32 cellular contexts compared by ENCODE assay signal in genomic region chr6:144234935-144235334, GRCh38.
"Had no signal": no experiment of that assay in that cellular context is flagged by ENCODE, and none has a peak within 500 bp of the region (broad histone marks: within the 10 kb centered on the region; RNA-seq: fewer than 3 reads in every experiment).

No MANE protein-coding gene starts in this region.

- H3K4me3 ChIP-seq: adrenal gland, body of pancreas, esophagus muscularis mucosa, gastrocnemius medialis, heart right ventricle had no signal

- H3K9me3 Mint-ChIP-seq: activated CD4-positive, alpha-beta T cell treated with anti-CD3 and anti-CD28 coated beads, Interleukin-2, amount 10 ng/mL, durations not matched to agents 7 days and 5 days; activated naive CD4-positive, alpha-beta T cell treated with anti-CD3 and anti-CD28 coated beads for 36 hours; activated naive CD4-positive, alpha-beta T cell treated with anti-CD3 and anti-CD28 coated beads, Interleukin-2, amount 50 U/mL, for 24 hours; activated naive CD8-positive, alpha-beta T cell treated with anti-CD3 and anti-CD28 coated beads for 36 hours; activated naive CD8-positive, alpha-beta T cell treated with anti-CD3 and anti-CD28 coated beads, Interleukin-2, amount 50 U/mL, for 24 hours; activated T-cell treated with anti-CD3 and anti-CD28 coated beads, Interleukin-2, amount 50 U/mL, for 4 hours; activated T-helper 1 cell treated with anti-CD3 and anti-CD28 coated beads, Interleukin-12 subunit alpha, Interleukin-12 subunit beta, Interleukin-2, Interleukin-4 antibody, amounts not matched to agents 30 ng/mL and 10 ng/mL and 1 ng/mL, durations not matched to agents 14 hours and 24 hours and 36 hours; activated T-helper 2 cell treated with anti-CD3 and anti-CD28 coated beads, Interferon-gamma antibody, Interleukin-2, Interleukin-4, amounts not matched to agents 10 μg/mL and 5 μg/mL and 100 μg/mL, durations not matched to agents 14 hours and 24 hours and 36 hours; effector memory CD8-positive, alpha-beta T cell; T-helper 1 cell treated with Interleukin-12 subunit alpha and Interleukin-12 subunit beta and Interleukin-4 antibody, amounts not matched to agents 30 μg/mL and 1 μg/mL, for 36 hours had no signal

- H3K27ac ChIP-seq: adrenal gland, body of pancreas, esophagus muscularis mucosa, foreskin keratinocyte, gastrocnemius medialis, heart right ventricle had no signal

- H3K27ac Mint-ChIP-seq: activated CD4-positive, alpha-beta T cell treated with anti-CD3 and anti-CD28 coated beads, Interleukin-2, amount 10 ng/mL, durations not matched to agents 7 days and 5 days; activated CD8-positive, alpha-beta T cell treated with anti-CD3 and anti-CD28 coated beads for 36 hours; activated naive CD4-positive, alpha-beta T cell treated with anti-CD3 and anti-CD28 coated beads for 36 hours; activated naive CD4-positive, alpha-beta T cell treated with anti-CD3 and anti-CD28 coated beads, Interleukin-2, amount 50 U/mL, for 24 hours; activated naive CD8-positive, alpha-beta T cell treated with anti-CD3 and anti-CD28 coated beads for 36 hours; activated naive CD8-positive, alpha-beta T cell treated with anti-CD3 and anti-CD28 coated beads, Interleukin-2, amount 50 U/mL, for 24 hours; activated T-helper 1 cell treated with anti-CD3 and anti-CD28 coated beads, Interleukin-12 subunit alpha, Interleukin-12 subunit beta, Interleukin-2, Interleukin-4 antibody, amounts not matched to agents 30 ng/mL and 10 ng/mL and 1 ng/mL, durations not matched to agents 14 hours and 24 hours and 36 hours; activated T-helper 2 cell treated with anti-CD3 and anti-CD28 coated beads, Interferon-gamma antibody, Interleukin-2, Interleukin-4, amounts not matched to agents 10 μg/mL and 5 μg/mL and 100 μg/mL, durations not matched to agents 14 hours and 24 hours and 36 hours; effector memory CD8-positive, alpha-beta T cell; T-cell; T-helper 1 cell treated with Interleukin-12 subunit alpha and Interleukin-12 subunit beta and Interleukin-4 antibody, amounts not matched to agents 30 μg/mL and 1 μg/mL, for 36 hours had no signal

- H3K36me3 Mint-ChIP-seq: activated naive CD4-positive, alpha-beta T cell treated with anti-CD3 and anti-CD28 coated beads, Interleukin-2, amount 50 U/mL, for 24 hours; activated naive CD8-positive, alpha-beta T cell treated with anti-CD3 and anti-CD28 coated beads for 36 hours; T-cell had no signal

- H3K27me3 ChIP-seq: adrenal gland, body of pancreas, esophagus muscularis mucosa, foreskin keratinocyte, gastrocnemius medialis, heart right ventricle had no signal

- H3K9me3 ChIP-seq: adrenal gland, body of pancreas, esophagus muscularis mucosa, gastrocnemius medialis had no signal

- H3K36me3 ChIP-seq: adrenal gland, esophagus muscularis mucosa, gastrocnemius medialis, heart right ventricle had no signal

- ATAC-seq: activated CD8-positive, alpha-beta T cell treated with anti-CD3 and anti-CD28 coated beads for 36 hours; activated naive CD8-positive, alpha-beta T cell treated with anti-CD3 and anti-CD28 coated beads, Interleukin-2, amount 50 U/mL, for 24 hours; activated T-cell treated with anti-CD3 and anti-CD28 coated beads, Interleukin-2, amount 50 U/mL, for 4 hours; body of pancreas; effector memory CD8-positive, alpha-beta T cell; foreskin keratinocyte; gastrocnemius medialis; heart right ventricle; T-cell had no signal

- H3K4me1 Mint-ChIP-seq: activated CD4-positive, alpha-beta T cell treated with anti-CD3 and anti-CD28 coated beads, Interleukin-2, amount 10 ng/mL, durations not matched to agents 7 days and 5 days; activated naive CD4-positive, alpha-beta T cell treated with anti-CD3 and anti-CD28 coated beads, Interleukin-2, amount 50 U/mL, for 24 hours; activated naive CD8-positive, alpha-beta T cell treated with anti-CD3 and anti-CD28 coated beads for 36 hours; activated naive CD8-positive, alpha-beta T cell treated with anti-CD3 and anti-CD28 coated beads, Interleukin-2, amount 50 U/mL, for 24 hours; T-cell had no signal

- H3K4me3 Mint-ChIP-seq: activated CD4-positive, alpha-beta T cell treated with anti-CD3 and anti-CD28 coated beads, Interleukin-2, amount 10 ng/mL, durations not matched to agents 7 days and 5 days; activated CD8-positive, alpha-beta T cell treated with anti-CD3 and anti-CD28 coated beads for 36 hours; activated naive CD4-positive, alpha-beta T cell treated with anti-CD3 and anti-CD28 coated beads for 36 hours; activated naive CD4-positive, alpha-beta T cell treated with anti-CD3 and anti-CD28 coated beads, Interleukin-2, amount 50 U/mL, for 24 hours; activated naive CD8-positive, alpha-beta T cell treated with anti-CD3 and anti-CD28 coated beads for 36 hours; activated naive CD8-positive, alpha-beta T cell treated with anti-CD3 and anti-CD28 coated beads, Interleukin-2, amount 50 U/mL, for 24 hours; activated T-cell treated with anti-CD3 and anti-CD28 coated beads, Interleukin-2, amount 50 U/mL, for 4 hours; activated T-helper 1 cell treated with anti-CD3 and anti-CD28 coated beads, Interleukin-12 subunit alpha, Interleukin-12 subunit beta, Interleukin-2, Interleukin-4 antibody, amounts not matched to agents 30 ng/mL and 10 ng/mL and 1 ng/mL, durations not matched to agents 14 hours and 24 hours and 36 hours; effector memory CD8-positive, alpha-beta T cell; T-cell; T-helper 1 cell treated with Interleukin-12 subunit alpha and Interleukin-12 subunit beta and Interleukin-4 antibody, amounts not matched to agents 30 μg/mL and 1 μg/mL, for 36 hours had no signal

- FAIRE-seq: colon had no signal

- H3K4me1 ChIP-seq: adrenal gland, foreskin keratinocyte had no signal

- DNase-seq: activated CD4-positive, alpha-beta T cell treated with anti-CD3 and anti-CD28 coated beads for 1 hour; activated CD4-positive, alpha-beta T cell treated with anti-CD3 and anti-CD28 coated beads for 4 hours; activated CD4-positive, alpha-beta T cell treated with anti-CD3 and anti-CD28 coated beads, Interleukin-2, amount 10 ng/mL, durations not matched to agents 7 days and 5 days; activated CD4-positive, alpha-beta T cell treated with anti-CD3 and anti-CD28 coated beads, Interleukin-2, amount 50 U/mL, for 48 hours; activated CD8-positive, alpha-beta memory T cell treated with anti-CD3 and anti-CD28 coated beads for 24 hours; activated CD8-positive, alpha-beta T cell treated with anti-CD3 and anti-CD28 coated beads for 36 hours; activated effector memory CD4-positive, alpha-beta T cell treated with anti-CD3 and anti-CD28 coated beads, Interleukin-2, amount 50 U/mL, for 16 hours; activated naive CD4-positive, alpha-beta T cell treated with anti-CD3 and anti-CD28 coated beads for 36 hours; activated naive CD8-positive, alpha-beta T cell treated with anti-CD3 and anti-CD28 coated beads for 36 hours; activated naive CD8-positive, alpha-beta T cell treated with anti-CD3 and anti-CD28 coated beads, Interleukin-2, amount 50 U/mL, for 24 hours; activated T-cell treated with anti-CD3 and anti-CD28 coated beads, Interleukin-2, amount 50 U/mL, for 4 hours; adrenal gland; amygdala; aorta; body of pancreas; caudate nucleus; cortex of kidney; dermis blood vessel endothelial cell; effector CD4-positive, alpha-beta T cell; effector memory CD8-positive, alpha-beta T cell; erythroblast; foreskin keratinocyte; gastrocnemius medialis; heart right ventricle; T-cell; T1000 had no signal

- H3K27me3 Mint-ChIP-seq: activated CD8-positive, alpha-beta T cell treated with anti-CD3 and anti-CD28 coated beads for 36 hours; activated naive CD4-positive, alpha-beta T cell treated with anti-CD3 and anti-CD28 coated beads, Interleukin-2, amount 50 U/mL, for 24 hours; activated naive CD8-positive, alpha-beta T cell treated with anti-CD3 and anti-CD28 coated beads for 36 hours; activated naive CD8-positive, alpha-beta T cell treated with anti-CD3 and anti-CD28 coated beads, Interleukin-2, amount 50 U/mL, for 24 hours; effector memory CD8-positive, alpha-beta T cell; T-cell had no signal
